ENCODE assay signal across 26 cellular contexts in the genomic region with DNA sequence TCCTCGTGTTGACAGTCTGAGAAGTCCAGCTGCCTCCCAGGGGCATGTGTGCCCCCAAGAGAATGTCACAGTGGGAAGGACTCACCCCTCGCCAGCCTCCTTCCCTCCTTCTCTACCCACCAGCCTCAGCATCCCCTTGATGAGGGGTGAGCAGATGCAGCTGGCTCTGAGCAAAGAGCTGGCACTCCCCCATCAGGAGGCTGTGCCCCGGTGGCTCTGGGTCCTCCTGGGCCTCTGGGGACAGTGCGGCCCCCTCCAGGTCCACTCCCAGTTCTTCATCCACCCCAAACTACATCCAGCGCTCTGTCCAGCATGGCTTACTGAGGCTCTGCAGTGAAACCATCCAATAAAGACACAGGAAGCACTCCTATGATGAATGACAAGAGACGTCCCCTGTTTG.
"Had no signal": no experiment of that assay in that cellular context is flagged by ENCODE, and none has a peak within 500 bp of the region (broad histone marks: within the 10 kb centered on the region; RNA-seq: fewer than 3 reads in every experiment).

No MANE protein-coding gene starts in this region.

- H2AFZ ChIP-seq: hepatocyte had no signal

- H3K4me3 Mint-ChIP-seq: endodermal cell; naive thymus-derived CD8-positive, alpha-beta T cell; nephron progenitor cell; stimulated activated naive B cell treated with anti-CD40 and anti-IgM and Interleukin-4, amounts not matched to agents 10 μg/mL and 1 μg/mL and 100 μg/mL, for 72 hours; stimulated activated naive CD8-positive, alpha-beta T cell treated with anti-CD3 and anti-CD28 coated beads, Interleukin-15, amount 100 ng/mL, for 72 hours had no signal

- H3K27me3 Mint-ChIP-seq: naive thymus-derived CD8-positive, alpha-beta T cell; stimulated activated naive B cell treated with anti-CD40 and anti-IgM and Interleukin-4, amounts not matched to agents 10 μg/mL and 1 μg/mL and 100 μg/mL, for 72 hours; stimulated activated naive CD8-positive, alpha-beta T cell treated with anti-CD3 and anti-CD28 coated beads, Interleukin-15, amount 100 ng/mL, for 72 hours had no signal

- FAIRE-seq: colon, kidney had no signal

- H3K36me3 ChIP-seq: gastrocnemius medialis, lower lobe of right lung, ovary, sigmoid colon, suprapubic skin had no signal

- H3K4me2 ChIP-seq: hepatocyte had no signal

- H3K79me2 ChIP-seq: hepatocyte had no signal

- H3K27ac Mint-ChIP-seq: endodermal cell, nephron progenitor cell had no signal

- H3K27ac ChIP-seq: dorsolateral prefrontal cortex, epithelial cell of prostate, gastrocnemius medialis, hepatocyte, lower lobe of right lung, ovary, psoas muscle, sigmoid colon, suprapubic skin had no signal

- DNase-seq: cerebellar nuclear complex; effector CD4-positive, alpha-beta T cell; endodermal cell; foreskin fibroblast; gastrocnemius medialis; nephron progenitor cell; occipital lobe; stimulated activated CD4-positive, alpha-beta T cell treated with anti-CD3 and anti-CD28 coated beads, Interleukin-2, amount 100 ng/mL, for 24 hours; stimulated activated CD4-positive, alpha-beta T cell treated with anti-CD3 and anti-CD28 coated beads, Interleukin-4, amount 100 ng/mL, for 24 hours; stimulated activated naive B cell treated with anti-CD40 and anti-IgM and Interleukin-4, amounts not matched to agents 10 μg/mL and 1 μg/mL and 100 μg/mL, for 72 hours; stimulated activated naive CD8-positive, alpha-beta T cell treated with anti-CD3 and anti-CD28 coated beads, Interleukin-15, amount 100 ng/mL, for 72 hours; trophoblast cell had no signal

- H3K9me3 ChIP-seq: gastrocnemius medialis had no signal

- H3K27me3 ChIP-seq: hepatocyte, ovary had no signal

- H3K4me1 ChIP-seq: gastrocnemius medialis, lower lobe of right lung, psoas muscle, sigmoid colon, suprapubic skin had no signal

- ATAC-seq: esophagus mucosa; gastrocnemius medialis; left lobe of liver; lower lobe of right lung; naive thymus-derived CD8-positive, alpha-beta T cell; psoas muscle; right cardiac atrium; stimulated activated naive B cell treated with anti-CD40 and anti-IgM and Interleukin-4, amounts not matched to agents 10 μg/mL and 1 μg/mL and 100 μg/mL, for 72 hours; stimulated activated naive CD8-positive, alpha-beta T cell treated with anti-CD3 and anti-CD28 coated beads, Interleukin-15, amount 100 ng/mL, for 72 hours had no signal

- H3K4me3 ChIP-seq: dorsolateral prefrontal cortex, gastrocnemius medialis, hepatocyte, lower lobe of right lung, ovary, psoas muscle, sigmoid colon, suprapubic skin had no signal

- H3K4me1 Mint-ChIP-seq: endodermal cell; stimulated activated naive CD8-positive, alpha-beta T cell treated with anti-CD3 and anti-CD28 coated beads, Interleukin-15, amount 100 ng/mL, for 72 hours had no signal
